In the genomic region with DNA sequence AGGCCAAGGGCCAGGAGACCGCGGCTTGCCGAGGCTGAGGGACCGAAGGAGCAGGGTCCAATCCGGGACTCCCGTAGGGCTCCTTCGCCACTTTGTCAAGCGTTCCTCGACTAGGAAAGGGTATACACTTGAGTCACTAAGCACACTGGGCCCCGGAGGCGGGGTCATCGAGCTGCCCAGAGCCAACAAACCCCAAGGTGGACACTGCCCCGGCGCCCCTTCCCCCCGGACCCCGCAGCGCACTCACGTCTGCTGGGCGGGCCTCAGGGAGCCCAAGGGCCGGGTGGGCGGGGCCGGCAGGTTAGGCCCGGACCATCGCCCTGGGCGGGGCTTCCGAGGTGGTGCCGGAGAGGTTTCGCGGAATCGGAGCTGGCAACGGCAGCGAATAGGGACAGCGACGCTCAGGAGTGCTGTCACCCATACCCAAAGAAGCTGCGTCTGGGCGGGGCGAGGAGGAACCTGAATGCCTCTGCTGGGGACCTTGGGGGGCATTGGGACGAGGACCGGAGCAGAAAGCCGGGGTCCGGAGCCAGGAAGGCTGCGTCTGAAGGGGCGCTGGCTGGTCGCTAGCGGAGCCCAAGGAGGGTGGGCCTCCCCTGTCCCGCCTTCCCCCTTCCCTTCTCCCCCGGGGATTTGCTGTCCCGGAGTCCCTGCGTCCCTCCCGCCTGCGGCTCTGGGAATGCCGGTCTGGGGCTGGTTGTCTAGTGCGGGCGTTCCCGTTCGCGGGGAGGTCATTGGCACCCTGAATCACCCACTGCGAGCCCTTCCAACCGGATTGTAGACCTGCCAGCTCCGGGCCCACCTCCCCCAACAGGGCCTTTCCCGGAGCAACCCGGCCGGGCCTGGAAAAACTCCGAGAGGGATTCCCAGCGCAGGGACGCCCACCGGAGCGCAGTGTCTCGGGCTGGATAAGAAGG, we compare ENCODE assay signal across 8 cellular contexts.
DNase-seq lines count a peak whose midpoint lies in the region; ATAC-seq, FAIRE-seq and TF ChIP-seq lines count a peak whose summit lies in the region.

No MANE protein-coding gene starts in this region.

- TF ChIP-seq EP300 in HepG2 (IDR thresholded peaks at IDR 0.05; ENCODE audit: low read depth in 2 of 2, low read length in 2 of 2) (no peak), HepG2 (CRISPR knock-in tag; IDR thresholded peaks at IDR 0.05; ENCODE audit: borderline replicate concordance) (no peak)

- DNase-seq in HepG2 (ENCODE audit: low spot score) (no peak), mammary epithelial cell (peak; percentile 45), left lobe of liver (ENCODE audit: low spot score) (peak; percentile 63)
- DNase-seq in stimulated activated CD8-positive, alpha-beta memory T cell treated with anti-CD3 and anti-CD28 coated beads, Interleukin-12 subunit alpha, Interleukin-12 subunit beta, amount 100 ng/mL, for 1 hour (ENCODE audit: low read depth) = peak; percentile 50

- no peaks in the 10 kb centered on the region for H3K9me3 ChIP-seq in liver (ENCODE audit: control insufficient read depth in 4 of 4, low read length in 3 of 4)
- H3K9me3 ChIP-seq in HepG2 (ENCODE audit: low read length) = no peaks in the 10 kb centered on the region
- H3K9me3 ChIP-seq in mammary epithelial cell (replicated peaks; ENCODE audit: insufficient read depth, low read length) = no peaks in the 10 kb centered on the region

- H4K20me1 ChIP-seq in HepG2 (ENCODE audit: insufficient read depth, low read length) = no peaks in the 10 kb centered on the region
- no peaks in the 10 kb centered on the region for H4K20me1 ChIP-seq in mammary epithelial cell (ENCODE audit: insufficient read depth, low read length)

- CTCF ChIA-PET in HepG2 (lab: Yijun Ruan, JAX; ENCODE audit: low intra/inter-chr PET ratio, low total read pairs) = no interaction called here
- CTCF ChIA-PET in mammary epithelial cell (lab: Charles Lee; ENCODE audit: low non-redundant PET) = interaction anchor here (0.7 kb wide), 1 partner anchor 131 kb away, joined by 3 read pairs; no protein-coding TSS in a partner anchor

- FAIRE-seq in HepG2 (lab: Jason Lieb, UNC) = no peak

- H3K27ac ChIP-seq in liver (ENCODE audit: low read depth in 1 of 2, low read length in 2 of 2) = peak overlapping the region in 1 of 2 donors; percentile 35
- H3K27ac ChIP-seq in HepG2 (ENCODE audit: extremely low read length, insufficient read depth, low read length) = no peak overlapping the region
- H3K27ac ChIP-seq in VCaP = peak overlapping the region; percentile 63
- H3K27ac ChIP-seq in mammary epithelial cell (ENCODE audit: insufficient read depth, low read depth, low read length) = no peak overlapping the region

- 5% methylated on average over 69 of the region's 69 CpGs for WGBS in liver
- 97% methylated on average over 64 of the region's 69 CpGs for WGBS in HepG2 (ENCODE audit: low lambda C conversion rate)
- 21% methylated on average over 18 of the region's 69 CpGs for WGBS in mammary epithelial cell (ENCODE audit: low coverage, missing lambda C conversion rate)

- POLR2A ChIA-PET in HepG2 (lab: Yijun Ruan, JAX) = interaction anchor here (0.6 kb wide), 1 partner anchor 412 kb away, joined by 3 read pairs; no protein-coding TSS in a partner anchor

- in situ Hi-C loops in HepG2 (cut with HindIII; ENCODE audit: extremely low pct_ligation_motif_present, low pct_unique_long_range_greater_than_20kb) (no loop called here), mammary epithelial cell (cut with MboI; ENCODE audit: low sequenced_read_pairs in 2 of 2) (loop anchor here in 1 of 2 donors (25.0 kb wide), 1 partner anchor 157 kb away; no protein-coding TSS in a partner anchor)

- H3K4me2 ChIP-seq in HepG2 (ENCODE audit: low read depth, low read length) (no peak overlapping the region), mammary epithelial cell (ENCODE audit: insufficient read depth, low read depth, low read length) (peak overlapping the region; percentile 98)

- H3K36me3 ChIP-seq in liver (ENCODE audit: control insufficient read depth in 4 of 4, insufficient read depth in 3 of 4, low read depth in 1 of 4, low read length in 3 of 4) (peaks cover 0 to 8% (median 7%) of the 10 kb centered on the region in 4 donors), HepG2 (replicated peaks in 1 of 2; ENCODE audit: control insufficient read depth in 1 of 2, insufficient read depth in 2 of 2, low read length in 2 of 2) (no peaks in the 10 kb centered on the region; a peak in 1 of 5 replicates), mammary epithelial cell (ENCODE audit: insufficient read depth, low read length) (peaks cover 2% of the 10 kb centered on the region)

- intact Hi-C loops in HepG2 (cut with micrococcal nuclease; ENCODE audit: unreplicated experiment) = no loop called here
- intact Hi-C loops in mammary epithelial cell (cut with micrococcal nuclease) = loop anchor here (10.0 kb wide), 1 partner anchor 324 kb away; no protein-coding TSS in a partner anchor

- peaks cover 0 to 2% (median 0%) of the 10 kb centered on the region in 4 donors for H3K27me3 ChIP-seq in liver (ENCODE audit: control insufficient read depth in 4 of 4, insufficient read depth in 4 of 4, low read length in 3 of 4)
- no peaks in the 10 kb centered on the region for H3K27me3 ChIP-seq in HepG2 (ENCODE audit: control insufficient read depth in 1 of 2, insufficient read depth in 2 of 2, low read length in 2 of 2)
- H3K27me3 ChIP-seq in mammary epithelial cell (ENCODE audit: insufficient read depth, low read length) = no peaks in the 10 kb centered on the region

- H3K9ac ChIP-seq in liver (ENCODE audit: low read depth in 1 of 2, low read length in 2 of 2) (no peak overlapping the region), HepG2 (ENCODE audit: insufficient read depth, low read depth, low read length) (no peak overlapping the region), mammary epithelial cell (ENCODE audit: insufficient read depth, low read length) (peak overlapping the region; percentile 53)

- TF ChIP-seq POLR2A in HepG2 (IDR thresholded peaks at IDR 0.05; ENCODE audit: insufficient read depth in 1 of 2, low read depth in 2 of 2, low read length in 2 of 2) = no peak

- TF ChIP-seq CTCF in liver (IDR thresholded peaks at IDR 0.05; ENCODE audit: low read depth, low read length, missing input control) = no peak
- TF ChIP-seq CTCF in HepG2 (CRISPR knock-in tag; IDR thresholded peaks at IDR 0.05) = no peak
- TF ChIP-seq CTCF in VCaP (conservative IDR thresholded peaks at IDR 0.05) = no peak
- no peak for TF ChIP-seq CTCF in mammary epithelial cell (conservative IDR thresholded peaks at IDR 0.05 in 1 of 2, IDR thresholded peaks at IDR 0.05 in 1 of 2; ENCODE audit: extremely low read depth in 1 of 2, insufficient read depth in 1 of 2, low read depth in 1 of 2, low read length in 2 of 2)

- H3K4me3 ChIP-seq in liver (ENCODE audit: low read depth in 1 of 3, low read length in 3 of 3) (peak overlapping the region in 2 of 3 donors; percentile 32 to 47), HepG2 (replicated peaks in 1 of 3; ENCODE audit: insufficient read depth in 1 of 3, low read depth in 2 of 3, low read length in 3 of 3) (no peak overlapping the region), mammary epithelial cell (replicated peaks in 1 of 3; ENCODE audit: insufficient read depth in 1 of 3, low read depth in 2 of 3, low read length in 3 of 3) (peak overlapping the region; percentile 48 to 54 (median 53))

- BruUV-seq in HepG2 (replicated peaks; lab: Mats Ljungman, UMichigan) (no TSS peak), mammary epithelial cell (replicated peaks; lab: Mats Ljungman, UMichigan) (no TSS peak)

- no peaks in the 10 kb centered on the region for H3K79me2 ChIP-seq in HepG2 (ENCODE audit: insufficient read depth, low read length)
- no peaks in the 10 kb centered on the region for H3K79me2 ChIP-seq in mammary epithelial cell (ENCODE audit: insufficient read depth, low read length)

- ATAC-seq in HepG2 (no peak), left lobe of liver (peak; percentile 28), GM19023 (IDR thresholded peaks at IDR 0.05; ENCODE audit: unreplicated experiment) (no peak), GM21360 (IDR thresholded peaks at IDR 0.05; ENCODE audit: unreplicated experiment) (no peak)

- dilution Hi-C loops in mammary epithelial cell (cut with HindIII; ENCODE audit: low sequenced_read_pairs) = no loop called here

- TF ChIP-seq RAD21 in liver (IDR thresholded peaks at IDR 0.05) (no peak), HepG2 (CRISPR knock-in tag; IDR thresholded peaks at IDR 0.05) (no peak)

- H3K4me1 ChIP-seq in liver (ENCODE audit: control insufficient read depth in 4 of 4, insufficient read depth in 4 of 4, low read length in 3 of 4) = peaks cover 26 to 42% (median 36%) of the 10 kb centered on the region in 4 donors
- peaks cover 26% of the 10 kb centered on the region for H3K4me1 ChIP-seq in HepG2 (ENCODE audit: insufficient read depth, low read length)
- peaks cover 25% of the 10 kb centered on the region for H3K4me1 ChIP-seq in mammary epithelial cell (ENCODE audit: insufficient read depth, low read length)

- H2AFZ ChIP-seq in HepG2 (ENCODE audit: low read length) = no peak overlapping the region
- H2AFZ ChIP-seq in mammary epithelial cell (ENCODE audit: low read depth, low read length) = peak overlapping the region; percentile 74

TF ChIP-seq in liver, 16 proteins besides CTCF, POLR2A, EP300 and RAD21 (continues in another document):
- TF ChIP-seq YY1 (IDR thresholded peaks at IDR 0.05) = no peak
- TF ChIP-seq TAF1 (conservative IDR thresholded peaks at IDR 0.05) = no peak
- no peak for TF ChIP-seq RXRA (IDR thresholded peaks at IDR 0.05)
- no peak for TF ChIP-seq FOXA1 (IDR thresholded peaks at IDR 0.05)
- no peak for TF ChIP-seq GABPA (IDR thresholded peaks at IDR 0.05 in 1 of 2, conservative IDR thresholded peaks at IDR 0.05 in 1 of 2)

TF ChIP-seq in HepG2, 621 proteins besides CTCF, POLR2A, EP300 and RAD21 (continues in another document):
- no peak for TF ChIP-seq ZFP90 (CRISPR knock-in tag; IDR thresholded peaks at IDR 0.05; ENCODE audit: borderline replicate concordance)
- TF ChIP-seq, protein P1, sequence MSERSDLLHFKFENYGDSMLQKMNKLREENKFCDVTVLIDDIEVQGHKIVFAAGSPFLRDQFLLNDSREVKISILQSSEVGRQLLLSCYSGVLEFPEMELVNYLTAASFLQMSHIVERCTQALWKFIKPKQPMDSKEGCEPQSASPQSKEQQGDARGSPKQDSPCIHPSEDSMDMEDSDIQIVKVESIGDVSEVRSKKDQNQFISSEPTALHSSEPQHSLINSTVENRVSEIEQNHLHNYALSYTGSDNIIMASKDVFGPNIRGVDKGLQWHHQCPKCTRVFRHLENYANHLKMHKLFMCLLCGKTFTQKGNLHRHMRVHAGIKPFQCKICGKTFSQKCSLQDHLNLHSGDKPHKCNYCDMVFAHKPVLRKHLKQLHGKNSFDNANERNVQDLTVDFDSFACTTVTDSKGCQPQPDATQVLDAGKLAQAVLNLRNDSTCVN (CRISPR knock-in tag; IDR thresholded peaks at IDR 0.05; ENCODE audit: borderline replicate concordance) = no peak
- TF ChIP-seq ZNF317 (CRISPR knock-in tag; IDR thresholded peaks at IDR 0.05) = no peak

Comparison
In these comparisons a context has a peak if more than half of its experiments do, and no peak if none do; other contexts are left out.
1. H3K4me3 ChIP-seq: peak in liver (2 of 3) and mammary epithelial cell (3 of 3); none in HepG2 (0 of 3).